In the genomic region with DNA sequence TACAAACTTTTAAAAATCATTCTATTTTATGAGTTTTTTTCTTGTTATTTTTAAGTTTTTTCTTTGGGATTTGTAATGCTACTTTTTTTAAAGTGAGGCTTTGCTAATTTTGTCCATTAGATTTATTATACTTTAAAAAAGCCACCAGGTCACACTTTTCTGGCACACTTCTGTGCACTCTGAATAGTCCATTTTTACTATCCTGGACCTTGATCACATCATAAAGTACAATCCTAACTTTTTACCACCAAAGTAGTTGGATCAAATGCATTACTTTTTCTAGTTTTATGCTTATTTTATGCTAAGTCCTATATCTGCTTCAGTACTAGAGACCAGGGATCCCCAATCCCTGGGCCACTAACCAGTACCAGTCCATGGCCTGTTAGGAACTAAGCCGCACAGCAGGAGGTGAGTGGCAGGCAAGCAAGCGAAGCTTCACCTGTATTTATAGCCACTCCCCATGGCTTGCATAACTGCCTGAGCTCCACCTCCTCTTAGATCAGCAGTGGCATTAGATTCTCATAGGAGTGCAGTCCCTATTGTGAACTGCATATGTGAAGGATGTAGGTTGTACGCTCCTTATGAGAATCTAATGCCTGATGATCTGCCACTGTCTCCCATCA, we compare ENCODE assay signal across 19 cellular contexts. TPM values are rescaled to one million over a fixed set of nuclear protein-coding genes. Genes with fewer than 3 reads are reported as not detected.
"Had no signal": no experiment of that assay in that cellular context is flagged by ENCODE, and none has a peak within 500 bp of the region (broad histone marks: within the 10 kb centered on the region; RNA-seq: fewer than 3 reads in every experiment).

No MANE protein-coding gene starts in this region.

- H3K79me2 ChIP-seq: hepatocyte had no signal

- H3K4me2 ChIP-seq: hepatocyte had no signal

- H2AFZ ChIP-seq: hepatocyte had no signal

- H3K27ac ChIP-seq: cardiac muscle cell, hepatocyte, right atrium auricular region, skin epidermis, suprapubic skin had no signal

- H3K4me3 ChIP-seq: cardiac muscle cell, hepatocyte, right atrium auricular region, skin epidermis, suprapubic skin had no signal

- H3K9me3 ChIP-seq: suprapubic skin had no signal

- H3K4me1 ChIP-seq: right atrium auricular region, suprapubic skin had no signal

- DNase-seq: activated CD4-positive, alpha-beta memory T cell treated with anti-CD3 and anti-CD28 coated beads for 36 hours; activated CD4-positive, alpha-beta T cell treated with anti-CD3 and anti-CD28 coated beads for 36 hours; activated CD8-positive, alpha-beta memory T cell treated with anti-CD3 and anti-CD28 coated beads, Interleukin-2, amount 10 ng/mL, durations not matched to agents 7 days and 5 days; activated naive CD4-positive, alpha-beta T cell treated with anti-CD3 and anti-CD28 coated beads, Interleukin-2, amount 10 ng/mL, durations not matched to agents 7 days and 5 days; activated T-cell treated with anti-CD3 and anti-CD28 coated beads, Interleukin-2, amount 50 U/mL, for 1 hour; islet precursor cell; left ventricle myocardium superior; mesendoderm; stimulated activated CD4-positive, alpha-beta T cell treated with anti-CD3 and anti-CD28 coated beads, Interleukin-4, amount 100 ng/mL, for 24 hours; stimulated activated naive CD8-positive, alpha-beta T cell treated with anti-CD3 and anti-CD28 coated beads, Interleukin-15, Interleukin-2, amounts not matched to agents 100 U/mL and 50 U/mL, for 24 hours; T-helper 2 cell had no signal

- H3K36me3 ChIP-seq: cardiac muscle cell, right atrium auricular region, suprapubic skin had no signal

- ATAC-seq: activated CD4-positive, alpha-beta T cell treated with anti-CD3 and anti-CD28 coated beads for 36 hours; activated CD8-positive, alpha-beta memory T cell treated with anti-CD3 and anti-CD28 coated beads, Interleukin-2, amount 10 ng/mL, durations not matched to agents 7 days and 5 days; left ventricle myocardium superior; natural killer cell treated with Interleukin-12 subunit alpha and Interleukin-12 subunit beta and Interleukin-15 and Interleukin-18, amount 100 ng/mL, for 72 hours; stimulated activated naive CD8-positive, alpha-beta T cell treated with anti-CD3 and anti-CD28 coated beads, Interleukin-15, Interleukin-2, amounts not matched to agents 100 U/mL and 50 U/mL, for 24 hours had no signal

- FAIRE-seq: astrocyte had no signal

- H3K27me3 ChIP-seq: cardiac muscle cell, hepatocyte, right atrium auricular region, suprapubic skin had no signal

RNA-seq across cellular contexts. Expression of gene FRRS1L, which starts 16.0 kb away (rescaled TPM):
- total RNA-seq: activated CD4-positive, alpha-beta memory T cell treated with anti-CD3 and anti-CD28 coated beads for 36 hours; activated CD4-positive, alpha-beta T cell treated with anti-CD3 and anti-CD28 coated beads for 36 hours; activated CD8-positive, alpha-beta memory T cell treated with anti-CD3 and anti-CD28 coated beads, Interleukin-2, amount 10 ng/mL, durations not matched to agents 7 days and 5 days; activated T-helper 2 cell treated with anti-CD3 and anti-CD28 coated beads, Interferon-gamma antibody, Interleukin-2, Interleukin-4, amounts not matched to agents 10 μg/mL and 5 μg/mL and 100 μg/mL, durations not matched to agents 14 hours and 24 hours and 36 hours; natural killer cell treated with Interleukin-12 subunit alpha and Interleukin-12 subunit beta and Interleukin-15 and Interleukin-18, amount 100 ng/mL, for 72 hours had no signal
